Comparison of ENCODE assay signal across 24 cellular contexts in genomic region chr22:38741576-38741975, GRCh38. TPM values are rescaled to one million over a fixed set of nuclear protein-coding genes. Genes with fewer than 3 reads are reported as not detected.
DNase-seq lines count a peak whose midpoint lies in the region; ATAC-seq lines count a peak whose summit lies in the region.
"Had no signal": no experiment of that assay in that cellular context is flagged by ENCODE, and none has a peak within 500 bp of the region (broad histone marks: within the 10 kb centered on the region; RNA-seq: fewer than 3 reads in every experiment).

No MANE protein-coding gene starts in this region.

- no peak for DNase-seq in activated CD4-positive, alpha-beta T cell treated with anti-CD3 and anti-CD28 coated beads, Interleukin-2, amount 10 ng/mL, durations not matched to agents 7 days and 5 days
- DNase-seq in activated CD4-positive, alpha-beta T cell treated with anti-CD3 and anti-CD28 coated beads, Interleukin-2, amount 50 U/mL, for 48 hours, result no peak
- DNase-seq in activated CD8-positive, alpha-beta T cell treated with anti-CD3 and anti-CD28 coated beads, Interleukin-2, amount 10 ng/mL, durations not matched to agents 7 days and 5 days, result no peak
- no peak for DNase-seq in NCI-H1048 (lab: John Stamatoyannopoulos, UW)
- DNase-seq: activated effector memory CD4-positive, alpha-beta T cell treated with Interleukin-2 at 50 U/mL for 16 hours; effector CD8-positive, alpha-beta T cell; H9; midbrain; NCI-H1092 treated with DMSO at 0.1 percent for 48 hours; NCI-H2029 treated with DMSO at 0.1 percent for 48 hours; NCI-H345; PC-3; SIG-M5; stimulated activated CD4-positive, alpha-beta T cell treated with anti-CD3 and anti-CD28 coated beads, Interleukin-1b, Interleukin-23, amount 100 ng/mL, for 48 hours; stimulated activated naive CD4-positive, alpha-beta T cell treated with Interleukin-2 at 50 U/mL for 16 hours; T-helper 1 cell had no signal

- POLR2A ChIA-PET in activated CD4-positive, alpha-beta T cell treated with anti-CD3 and anti-CD28 coated beads, Interleukin-2, amount 10 ng/mL, durations not matched to agents 7 days and 5 days (lab: Charles Lee), result no interaction called here
- POLR2A ChIA-PET in activated CD8-positive, alpha-beta T cell treated with anti-CD3 and anti-CD28 coated beads, Interleukin-2, amount 10 ng/mL, durations not matched to agents 7 days and 5 days (lab: Charles Lee), result interaction anchor here (1.0 to 16.4 kb wide), 3 partner anchors 8 to 34 kb away, joined by 3 to 307 read pairs (median 23); partner anchors contain the start of gene SUN2

- no peak overlapping the region; a peak in 1 of 22 replicates for H3K4me2 ChIP-seq in BLaER1 treated with 17β-estradiol and CSF1 and Interleukin-3, amounts not matched to agents 10 nM and 100 nM
- H3K4me2 ChIP-seq: neural progenitor cell had no signal

- CTCF ChIA-PET in activated CD4-positive, alpha-beta T cell treated with anti-CD3 and anti-CD28 coated beads, Interleukin-2, amount 10 ng/mL, durations not matched to agents 7 days and 5 days (lab: Charles Lee), result interaction anchor here (0.9 to 1.8 kb wide), 3 partner anchors 9 to 34 kb away, joined by 3 to 6 read pairs (median 3); no protein-coding TSS in a partner anchor
- CTCF ChIA-PET in activated CD8-positive, alpha-beta T cell treated with anti-CD3 and anti-CD28 coated beads, Interleukin-2, amount 10 ng/mL, durations not matched to agents 7 days and 5 days (lab: Charles Lee), result interaction anchor here (2.7 kb wide), 1 partner anchor 8 kb away, joined by 10 read pairs; no protein-coding TSS in a partner anchor

- no peak for ATAC-seq in activated CD8-positive, alpha-beta T cell treated with anti-CD3 and anti-CD28 coated beads, Interleukin-2, amount 10 ng/mL, durations not matched to agents 7 days and 5 days
- ATAC-seq in HG02884 (IDR thresholded peaks at IDR 0.05; ENCODE audit: unreplicated experiment), result no peak
- ATAC-seq in HG02870 (IDR thresholded peaks at IDR 0.05; ENCODE audit: unreplicated experiment), result no peak
- ATAC-seq: gastroesophageal sphincter, PC-3 had no signal

- no peak overlapping the region for H3K4me3 Mint-ChIP-seq in activated CD4-positive, alpha-beta T cell treated with anti-CD3 and anti-CD28 coated beads, Interleukin-2, amount 10 ng/mL, durations not matched to agents 7 days and 5 days
- H3K4me3 Mint-ChIP-seq in activated CD8-positive, alpha-beta T cell treated with anti-CD3 and anti-CD28 coated beads, Interleukin-2, amount 10 ng/mL, durations not matched to agents 7 days and 5 days, result no peak overlapping the region
- H3K4me3 Mint-ChIP-seq: H9, neural progenitor cell had no signal

- no peaks in the 10 kb centered on the region for H3K27me3 Mint-ChIP-seq in activated CD4-positive, alpha-beta T cell treated with anti-CD3 and anti-CD28 coated beads, Interleukin-2, amount 10 ng/mL, durations not matched to agents 7 days and 5 days
- H3K27me3 Mint-ChIP-seq in activated CD8-positive, alpha-beta T cell treated with anti-CD3 and anti-CD28 coated beads, Interleukin-2, amount 10 ng/mL, durations not matched to agents 7 days and 5 days (ENCODE audit: low read depth), result no peaks in the 10 kb centered on the region

- peaks cover 2 to 59% (median 53%) of the 10 kb centered on the region in 10 experiments for H3K4me1 ChIP-seq in BLaER1 treated with 17β-estradiol and CSF1 and Interleukin-3, amounts not matched to agents 10 nM and 100 nM
- H3K4me1 ChIP-seq: esophagus muscularis mucosa, neural progenitor cell, prostate gland had no signal

- peaks cover 80 to 100% (median 100%) of the 10 kb centered on the region in 11 experiments for H4K20me1 ChIP-seq in BLaER1 treated with 17β-estradiol and CSF1 and Interleukin-3, amounts not matched to agents 10 nM and 100 nM

- peak overlapping the region in 8 of 11 experiments; percentile 0 to 54 (median 29); a peak in 10 of 22 replicates for H3K9ac ChIP-seq in BLaER1 treated with 17β-estradiol and CSF1 and Interleukin-3, amounts not matched to agents 10 nM and 100 nM
- H3K9ac ChIP-seq: neural progenitor cell had no signal

- H3K27ac Mint-ChIP-seq in activated CD4-positive, alpha-beta T cell treated with anti-CD3 and anti-CD28 coated beads, Interleukin-2, amount 10 ng/mL, durations not matched to agents 7 days and 5 days, result peak overlapping the region; percentile 64
- peak overlapping the region; percentile 71 for H3K27ac Mint-ChIP-seq in activated CD8-positive, alpha-beta T cell treated with anti-CD3 and anti-CD28 coated beads, Interleukin-2, amount 10 ng/mL, durations not matched to agents 7 days and 5 days
- H3K27ac Mint-ChIP-seq: neural progenitor cell had no signal

- H3K9me3 ChIP-seq in BLaER1 treated with 17β-estradiol and CSF1 and Interleukin-3, amounts not matched to agents 10 nM and 100 nM (replicated peaks in 1 of 11), result no peaks in the 10 kb centered on the region
- H3K9me3 ChIP-seq: esophagus muscularis mucosa, gastroesophageal sphincter, prostate gland had no signal

- no peaks in the 10 kb centered on the region for H3K9me3 Mint-ChIP-seq in activated CD4-positive, alpha-beta T cell treated with anti-CD3 and anti-CD28 coated beads, Interleukin-2, amount 10 ng/mL, durations not matched to agents 7 days and 5 days
- no peaks in the 10 kb centered on the region for H3K9me3 Mint-ChIP-seq in activated CD8-positive, alpha-beta T cell treated with anti-CD3 and anti-CD28 coated beads, Interleukin-2, amount 10 ng/mL, durations not matched to agents 7 days and 5 days (ENCODE audit: insufficient read depth)
- H3K9me3 Mint-ChIP-seq: H9, neural progenitor cell had no signal

- peaks cover 89% of the 10 kb centered on the region for H3K36me3 Mint-ChIP-seq in activated CD4-positive, alpha-beta T cell treated with anti-CD3 and anti-CD28 coated beads, Interleukin-2, amount 10 ng/mL, durations not matched to agents 7 days and 5 days (ENCODE audit: low read depth)
- H3K36me3 Mint-ChIP-seq in activated CD8-positive, alpha-beta T cell treated with anti-CD3 and anti-CD28 coated beads, Interleukin-2, amount 10 ng/mL, durations not matched to agents 7 days and 5 days (ENCODE audit: low read depth), result peaks cover 90% of the 10 kb centered on the region

- H3K4me3 ChIP-seq in BLaER1 treated with 17β-estradiol and CSF1 and Interleukin-3, amounts not matched to agents 10 nM and 100 nM, result no peak overlapping the region
- H3K4me3 ChIP-seq: esophagus muscularis mucosa, gastroesophageal sphincter, neural progenitor cell, prostate gland had no signal

- no peaks in the 10 kb centered on the region for H3K27me3 ChIP-seq in BLaER1 treated with 17β-estradiol and CSF1 and Interleukin-3, amounts not matched to agents 10 nM and 100 nM
- H3K27me3 ChIP-seq in layer of hippocampus (ENCODE audit: control insufficient read depth, insufficient read depth, low read length), result no peaks in the 10 kb centered on the region
- H3K27me3 ChIP-seq: esophagus muscularis mucosa, gastroesophageal sphincter, neural progenitor cell had no signal

- peaks cover 64% of the 10 kb centered on the region for H3K4me1 Mint-ChIP-seq in activated CD4-positive, alpha-beta T cell treated with anti-CD3 and anti-CD28 coated beads, Interleukin-2, amount 10 ng/mL, durations not matched to agents 7 days and 5 days
- H3K4me1 Mint-ChIP-seq in activated CD8-positive, alpha-beta T cell treated with anti-CD3 and anti-CD28 coated beads, Interleukin-2, amount 10 ng/mL, durations not matched to agents 7 days and 5 days (ENCODE audit: low read depth), result peaks cover 64% of the 10 kb centered on the region
- H3K4me1 Mint-ChIP-seq: H9, neural progenitor cell had no signal

- H3K36me3 ChIP-seq in BLaER1 treated with 17β-estradiol and CSF1 and Interleukin-3, amounts not matched to agents 10 nM and 100 nM, result peaks cover 100% of the 10 kb centered on the region in 11 experiments
- H3K36me3 ChIP-seq: neural progenitor cell had no signal

- peak overlapping the region in 2 of 11 experiments; percentile 13 to 24; a peak in 1 of 22 replicates for H3K27ac ChIP-seq in BLaER1 treated with 17β-estradiol and CSF1 and Interleukin-3, amounts not matched to agents 10 nM and 100 nM
- H3K27ac ChIP-seq in layer of hippocampus (ENCODE audit: low read depth, low read length), result peak overlapping the region; percentile 90
- H3K27ac ChIP-seq: neural progenitor cell, prostate gland had no signal

RNA-seq across cellular contexts. Expression of gene SUN2, which starts 14.2 kb away (rescaled TPM):
- total RNA-seq in activated CD4-positive, alpha-beta T cell treated with anti-CD3 and anti-CD28 coated beads, Interleukin-2, amount 10 ng/mL, durations not matched to agents 7 days and 5 days, result 100 to 1,000 TPM; 582 to 702 TPM
- total RNA-seq in activated CD8-positive, alpha-beta T cell treated with anti-CD3 and anti-CD28 coated beads, Interleukin-2, amount 10 ng/mL, durations not matched to agents 7 days and 5 days, result 100 to 1,000 TPM; 481 to 482 TPM

RNA-seq across cellular contexts. Expression of gene GTPBP1, which starts 35.8 kb away (rescaled TPM):
- total RNA-seq in activated CD4-positive, alpha-beta T cell treated with anti-CD3 and anti-CD28 coated beads, Interleukin-2, amount 10 ng/mL, durations not matched to agents 7 days and 5 days, result 10 to 100 TPM; 68.5 to 77.1 TPM
- 10 to 100 TPM; 71.8 to 73.9 TPM for total RNA-seq in activated CD8-positive, alpha-beta T cell treated with anti-CD3 and anti-CD28 coated beads, Interleukin-2, amount 10 ng/mL, durations not matched to agents 7 days and 5 days

RNA-seq across cellular contexts. Expression of gene JOSD1, which starts 40.8 kb away (rescaled TPM):
- total RNA-seq in activated CD4-positive, alpha-beta T cell treated with anti-CD3 and anti-CD28 coated beads, Interleukin-2, amount 10 ng/mL, durations not matched to agents 7 days and 5 days, result 10 to 100 TPM; 56.4 to 61.8 TPM
- total RNA-seq in activated CD8-positive, alpha-beta T cell treated with anti-CD3 and anti-CD28 coated beads, Interleukin-2, amount 10 ng/mL, durations not matched to agents 7 days and 5 days, result 10 to 100 TPM; 60.0 to 63.7 TPM

RNA-seq across cellular contexts. Expression of gene DNAL4, which starts 52.4 kb away (rescaled TPM):
- 10 to 100 TPM in 1 of 2 experiments, 1 to 10 TPM in 1; 7.9 to 10.2 TPM for total RNA-seq in activated CD4-positive, alpha-beta T cell treated with anti-CD3 and anti-CD28 coated beads, Interleukin-2, amount 10 ng/mL, durations not matched to agents 7 days and 5 days
- total RNA-seq in activated CD8-positive, alpha-beta T cell treated with anti-CD3 and anti-CD28 coated beads, Interleukin-2, amount 10 ng/mL, durations not matched to agents 7 days and 5 days, result 1 to 10 TPM; 8.0 to 8.6 TPM

RNA-seq across cellular contexts. Expression of gene TOMM22, which starts 59.8 kb away (rescaled TPM):
- 10 to 100 TPM; 83.0 to 88.9 TPM for total RNA-seq in activated CD4-positive, alpha-beta T cell treated with anti-CD3 and anti-CD28 coated beads, Interleukin-2, amount 10 ng/mL, durations not matched to agents 7 days and 5 days
- total RNA-seq in activated CD8-positive, alpha-beta T cell treated with anti-CD3 and anti-CD28 coated beads, Interleukin-2, amount 10 ng/mL, durations not matched to agents 7 days and 5 days, result 10 to 100 TPM; 91.3 to 98.7 TPM
